15 cellular contexts compared by ENCODE assay signal in the genomic region with DNA sequence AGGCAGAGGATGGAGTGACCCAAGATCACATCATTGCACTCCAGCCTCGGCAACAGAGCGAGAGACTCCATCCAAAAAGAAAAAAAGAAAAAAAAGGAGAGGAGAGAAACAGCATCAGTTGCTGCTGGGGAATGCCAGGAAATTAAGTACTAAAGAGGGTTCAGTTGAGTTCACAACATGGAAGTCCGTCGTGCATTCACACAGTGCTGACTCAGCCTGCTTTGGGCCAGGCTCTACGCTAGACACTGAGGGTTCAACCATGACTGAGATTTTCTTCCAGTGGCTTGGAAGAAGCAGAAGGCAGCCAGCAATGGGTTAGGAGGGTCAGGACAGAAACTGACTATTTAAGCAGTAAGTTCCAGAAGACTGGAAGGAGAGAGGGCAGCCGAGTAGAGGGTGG.
A peak's percentile ranks its signal among the peaks of the same experiment; 100 is the strongest.
DNase-seq lines count a peak whose midpoint lies in the region; ATAC-seq and TF ChIP-seq lines count a peak whose summit lies in the region.
"Had no signal": no experiment of that assay in that cellular context is flagged by ENCODE, and none has a peak within 500 bp of the region (broad histone marks: within the 10 kb centered on the region; RNA-seq: fewer than 3 reads in every experiment).

No MANE protein-coding gene starts in this region.

- H2AFZ ChIP-seq in mesenchymal stem cell (ENCODE audit: low read depth, low read length) = no peak overlapping the region

- H3K9me3 ChIP-seq in mesenchymal stem cell (ENCODE audit: control insufficient read depth, low read length) (no peaks in the 10 kb centered on the region), subcutaneous abdominal adipose tissue (ENCODE audit: control insufficient read depth in 5 of 5, low read length in 5 of 5) (no peaks in the 10 kb centered on the region)
- H3K9me3 ChIP-seq: HAP-1 had no signal

- H3K27ac Mint-ChIP-seq in WTC11 = peak overlapping the region; percentile 23; the same call in 1 of the 2 replicates
- H3K27ac Mint-ChIP-seq: activated CD4-positive, alpha-beta T cell treated with anti-CD3 and anti-CD28 coated beads, Interleukin-2, amount 10 ng/mL, durations not matched to agents 7 days and 5 days; activated naive CD8-positive, alpha-beta T cell had no signal

- H3K18ac ChIP-seq in mesenchymal stem cell (ENCODE audit: low read depth in 1 of 2, low read length in 2 of 2) = no peak overlapping the region

- H3K9me3 Mint-ChIP-seq in WTC11 = no peaks in the 10 kb centered on the region
- H3K9me3 Mint-ChIP-seq: activated CD4-positive, alpha-beta T cell treated with anti-CD3 and anti-CD28 coated beads, Interleukin-2, amount 10 ng/mL, durations not matched to agents 7 days and 5 days had no signal

- H3K4me3 Mint-ChIP-seq in WTC11 = no peak overlapping the region
- H3K4me3 Mint-ChIP-seq: activated CD4-positive, alpha-beta T cell treated with anti-CD3 and anti-CD28 coated beads, Interleukin-2, amount 10 ng/mL, durations not matched to agents 7 days and 5 days; activated naive CD8-positive, alpha-beta T cell had no signal

- peak overlapping the region in 1 of 2 experiments; percentile 38 for H3K4me3 ChIP-seq in mesenchymal stem cell (ENCODE audit: insufficient read depth in 1 of 2, low read depth in 1 of 2, low read length in 2 of 2)
- no peak overlapping the region for H3K4me3 ChIP-seq in subcutaneous abdominal adipose tissue (ENCODE audit: low read depth in 1 of 5, low read length in 5 of 5)
- H3K4me3 ChIP-seq: HAP-1 had no signal

- TF ChIP-seq CTCF in WTC11 (IDR thresholded peaks at IDR 0.05) = no peak

- H2BK5ac ChIP-seq in mesenchymal stem cell (ENCODE audit: low read depth, low read length, poor library complexity, severe bottlenecking) = no peak overlapping the region

- no peak overlapping the region for H2BK12ac ChIP-seq in mesenchymal stem cell (ENCODE audit: low read length in 2 of 2)

- no peak overlapping the region for H2BK15ac ChIP-seq in mesenchymal stem cell (ENCODE audit: low read depth, poor library complexity, severe bottlenecking)

- no peak overlapping the region for H2AK5ac ChIP-seq in mesenchymal stem cell (ENCODE audit: low read length, severe bottlenecking)

- POLR2A ChIA-PET in WTC11 (lab: Charles Lee) = no interaction called here

- no peak overlapping the region for H3K14ac ChIP-seq in mesenchymal stem cell (ENCODE audit: low read length in 2 of 2)

- no peak overlapping the region for H3K23ac ChIP-seq in mesenchymal stem cell (ENCODE audit: low read length in 2 of 2)

- 94% methylated on average over 6 of the region's 6 CpGs for WGBS in mesenchymal stem cell

- no peak overlapping the region for H4K91ac ChIP-seq in mesenchymal stem cell (ENCODE audit: low read length)

- H3K4me1 Mint-ChIP-seq in WTC11 = peaks cover 77% of the 10 kb centered on the region
- H3K4me1 Mint-ChIP-seq: activated CD4-positive, alpha-beta T cell treated with anti-CD3 and anti-CD28 coated beads, Interleukin-2, amount 10 ng/mL, durations not matched to agents 7 days and 5 days had no signal

- no peak for DNase-seq in WTC11 (ENCODE audit: low spot score)
- DNase-seq in mesenchymal stem cell = no peak
- no peak for DNase-seq in activated effector memory CD4-positive, alpha-beta T cell treated with Interleukin-2 at 50 U/mL for 16 hours
- DNase-seq: activated CD4-positive, alpha-beta T cell treated with anti-CD3 and anti-CD28 coated beads, Interleukin-2, amount 10 ng/mL, durations not matched to agents 7 days and 5 days; central memory CD4-positive, alpha-beta T cell; DMS 273 treated with DMSO at 0.1 percent for 48 hours; NCI-H1694; NCI-H2227 treated with DMSO at 0.1 percent for 48 hours; T1000 had no signal

- no peak overlapping the region for H3K4ac ChIP-seq in mesenchymal stem cell (ENCODE audit: low read depth in 1 of 2, low read length in 2 of 2)

- ATAC-seq in WTC11 = no peak
- ATAC-seq in esophagus mucosa = peak; percentile 41
- ATAC-seq in HG03571 (IDR thresholded peaks at IDR 0.05; ENCODE audit: unreplicated experiment) = no peak
- no peak for ATAC-seq in GM18868 (IDR thresholded peaks at IDR 0.05; ENCODE audit: unreplicated experiment)

- H3K36me3 Mint-ChIP-seq in WTC11 = no peaks in the 10 kb centered on the region
- H3K36me3 Mint-ChIP-seq: activated naive CD8-positive, alpha-beta T cell had no signal

- H3K27ac ChIP-seq in mesenchymal stem cell (ENCODE audit: low read length, poor library complexity, severe bottlenecking) = no peak overlapping the region
- H3K27ac ChIP-seq in subcutaneous abdominal adipose tissue (ENCODE audit: low read depth, low read length) = peak overlapping the region; percentile 80

- H3K27me3 Mint-ChIP-seq in WTC11 (ENCODE audit: low read depth) = no peaks in the 10 kb centered on the region

- H2BK120ac ChIP-seq in mesenchymal stem cell (ENCODE audit: low read depth, low read length) = no peak overlapping the region

- H3K4me1 ChIP-seq in mesenchymal stem cell (ENCODE audit: control insufficient read depth, insufficient read depth, low read depth, low read length) (peaks cover 1% of the 10 kb centered on the region), subcutaneous abdominal adipose tissue (ENCODE audit: control insufficient read depth in 5 of 5, insufficient read depth in 5 of 5, low read length in 5 of 5) (peaks cover 0 to 57% (median 40%) of the 10 kb centered on the region in 5 donors)
- H3K4me1 ChIP-seq: HAP-1 had no signal

- H3K36me3 ChIP-seq in mesenchymal stem cell (ENCODE audit: control insufficient read depth in 1 of 2, insufficient read depth in 2 of 2, low read depth in 1 of 2, low read length in 2 of 2) (no peaks in the 10 kb centered on the region), subcutaneous abdominal adipose tissue (ENCODE audit: control insufficient read depth in 5 of 5, insufficient read depth in 5 of 5, low read length in 5 of 5) (no peaks in the 10 kb centered on the region)
- H3K36me3 ChIP-seq: HAP-1 had no signal

- H3K79me1 ChIP-seq in mesenchymal stem cell (replicated peaks; ENCODE audit: low read length, poor library complexity, severe bottlenecking) = peaks cover 27% of the 10 kb centered on the region

- no peak overlapping the region for H4K8ac ChIP-seq in mesenchymal stem cell (ENCODE audit: low read length)

- H3K9ac ChIP-seq in mesenchymal stem cell (ENCODE audit: low read length) = peak overlapping the region; percentile 5
- H3K9ac ChIP-seq in subcutaneous abdominal adipose tissue (ENCODE audit: low read length in 5 of 5) = peak overlapping the region in 2 of 5 donors; percentile 21 to 23

- CTCF ChIA-PET in WTC11 (lab: Charles Lee) = no interaction called here

- H3K27me3 ChIP-seq in mesenchymal stem cell (ENCODE audit: control insufficient read depth in 1 of 2, insufficient read depth in 1 of 2, low read length in 2 of 2) (no peaks in the 10 kb centered on the region), subcutaneous abdominal adipose tissue (ENCODE audit: control insufficient read depth in 5 of 5, insufficient read depth in 4 of 5, low read length in 5 of 5) (no peaks in the 10 kb centered on the region)

- H3K4me2 ChIP-seq in mesenchymal stem cell (ENCODE audit: low read length, poor library complexity, severe bottlenecking) = no peak overlapping the region

TF ChIP-seq in WTC11, 78 proteins besides CTCF, POLR2A, EP300 and RAD21 (continues in another document):
- TF ChIP-seq ZNF671 (CRISPR knock-in tag; IDR thresholded peaks at IDR 0.05) = no peak
- TF ChIP-seq, protein P1, sequence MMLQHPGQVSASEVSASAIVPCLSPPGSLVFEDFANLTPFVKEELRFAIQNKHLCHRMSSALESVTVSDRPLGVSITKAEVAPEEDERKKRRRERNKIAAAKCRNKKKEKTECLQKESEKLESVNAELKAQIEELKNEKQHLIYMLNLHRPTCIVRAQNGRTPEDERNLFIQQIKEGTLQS (CRISPR knock-in tag; conservative IDR thresholded peaks at IDR 0.05) = no peak
- no peak for TF ChIP-seq NR3C1 (CRISPR knock-in tag; conservative IDR thresholded peaks at IDR 0.05; ENCODE audit: low read depth)
- TF ChIP-seq NFATC4 (CRISPR knock-in tag; IDR thresholded peaks at IDR 0.05) = no peak
- TF ChIP-seq, protein P2, sequence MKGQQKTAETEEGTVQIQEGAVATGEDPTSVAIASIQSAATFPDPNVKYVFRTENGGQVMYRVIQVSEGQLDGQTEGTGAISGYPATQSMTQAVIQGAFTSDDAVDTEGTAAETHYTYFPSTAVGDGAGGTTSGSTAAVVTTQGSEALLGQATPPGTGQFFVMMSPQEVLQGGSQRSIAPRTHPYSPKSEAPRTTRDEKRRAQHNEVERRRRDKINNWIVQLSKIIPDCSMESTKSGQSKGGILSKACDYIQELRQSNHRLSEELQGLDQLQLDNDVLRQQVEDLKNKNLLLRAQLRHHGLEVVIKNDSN (CRISPR knock-in tag; IDR thresholded peaks at IDR 0.05) = no peak
- TF ChIP-seq TCF7 (CRISPR knock-in tag; IDR thresholded peaks at IDR 0.05; ENCODE audit: low read depth) = no peak
- TF ChIP-seq, protein P3, sequence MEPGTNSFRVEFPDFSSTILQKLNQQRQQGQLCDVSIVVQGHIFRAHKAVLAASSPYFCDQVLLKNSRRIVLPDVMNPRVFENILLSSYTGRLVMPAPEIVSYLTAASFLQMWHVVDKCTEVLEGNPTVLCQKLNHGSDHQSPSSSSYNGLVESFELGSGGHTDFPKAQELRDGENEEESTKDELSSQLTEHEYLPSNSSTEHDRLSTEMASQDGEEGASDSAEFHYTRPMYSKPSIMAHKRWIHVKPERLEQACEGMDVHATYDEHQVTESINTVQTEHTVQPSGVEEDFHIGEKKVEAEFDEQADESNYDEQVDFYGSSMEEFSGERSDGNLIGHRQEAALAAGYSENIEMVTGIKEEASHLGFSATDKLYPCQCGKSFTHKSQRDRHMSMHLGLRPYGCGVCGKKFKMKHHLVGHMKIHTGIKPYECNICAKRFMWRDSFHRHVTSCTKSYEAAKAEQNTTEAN (CRISPR knock-in tag; IDR thresholded peaks at IDR 0.05) = no peak
- no peak for TF ChIP-seq FOXK1 (CRISPR knock-in tag; IDR thresholded peaks at IDR 0.05)
- TF ChIP-seq PRRX2 (CRISPR knock-in tag; IDR thresholded peaks at IDR 0.05) = no peak
